12 cellular contexts compared by ENCODE assay signal in the genomic region with DNA sequence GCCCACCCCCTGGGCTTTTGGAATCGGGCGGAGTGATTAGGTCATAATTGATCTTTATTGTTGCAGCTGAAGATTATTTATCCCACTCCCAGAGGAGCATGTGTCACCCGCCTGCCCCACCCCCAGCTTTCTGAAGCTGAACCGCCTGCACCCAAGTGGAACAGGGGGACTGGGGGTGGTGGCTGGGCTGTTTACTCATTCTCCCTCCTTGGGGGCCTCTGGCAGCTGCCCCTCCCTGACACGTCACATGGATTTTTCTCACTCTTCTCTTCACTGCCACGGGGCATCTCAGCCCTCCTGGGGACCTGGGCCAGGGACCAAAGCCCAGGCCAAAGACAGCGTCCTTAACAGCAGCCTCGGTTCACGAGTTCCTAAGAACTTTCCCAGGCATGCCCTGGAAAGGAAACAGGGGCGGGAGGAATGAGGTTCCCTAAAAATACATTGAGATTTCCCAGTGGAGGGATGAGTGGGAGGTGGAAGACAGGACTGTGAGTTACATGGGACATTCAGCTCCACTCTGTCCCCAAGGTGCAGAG. TPM values are rescaled to one million over a fixed set of nuclear protein-coding genes. Genes with fewer than 3 reads are reported as not detected.
DNase-seq lines count a peak whose midpoint lies in the region; ATAC-seq and TF ChIP-seq lines count a peak whose summit lies in the region.
"Had no signal": no experiment of that assay in that cellular context is flagged by ENCODE, and none has a peak within 500 bp of the region (broad histone marks: within the 10 kb centered on the region; RNA-seq: fewer than 3 reads in every experiment).

No MANE protein-coding gene starts in this region.

- no peak overlapping the region for H3K4me3 Mint-ChIP-seq in progenitor cell of endocrine pancreas (ENCODE audit: low read depth)
- H3K4me3 Mint-ChIP-seq: central memory CD8-positive, alpha-beta T cell had no signal

- peak overlapping the region; percentile 8 for H3K27ac Mint-ChIP-seq in progenitor cell of endocrine pancreas
- H3K27ac Mint-ChIP-seq: IgD-negative memory B cell had no signal

- no peaks in the 10 kb centered on the region for H3K36me3 ChIP-seq in A673 (ENCODE audit: insufficient read depth, low read length, poor library complexity, severe bottlenecking)
- H3K36me3 ChIP-seq: spleen had no signal

- H3K27me3 Mint-ChIP-seq in progenitor cell of endocrine pancreas, result no peaks in the 10 kb centered on the region

- no peak for TF ChIP-seq CTCF in A673 (conservative IDR thresholded peaks at IDR 0.05; ENCODE audit: low read depth, low read length)
- no peak for TF ChIP-seq CTCF in progenitor cell of endocrine pancreas (IDR thresholded peaks at IDR 0.05; ENCODE audit: unreplicated experiment)

- peak; percentile 37 for DNase-seq in A673 (ENCODE audit: low spot score)
- peak; percentile 63 for DNase-seq in NCI-H69 (lab: John Stamatoyannopoulos, UW)
- DNase-seq in Right ventricle myocardium superior, result peak; percentile 46
- no peak for DNase-seq in progenitor cell of endocrine pancreas (ENCODE audit: low spot score, unreplicated experiment)
- DNase-seq in NCI-H1930 (lab: John Stamatoyannopoulos, UW), result no peak
- DNase-seq in activated T-cell treated with anti-CD3 and anti-CD28 coated beads for 4 hours, result no peak
- DNase-seq in Kasumi-1 (lab: John Stamatoyannopoulos, UW), result no peak
- DNase-seq in AG08396 (ENCODE audit: low spot score), result no peak
- DNase-seq: mesendoderm, spleen had no signal

- intact Hi-C loops in A673 (cut with micrococcal nuclease; ENCODE audit: unreplicated experiment) (no loop called here), Right ventricle myocardium superior (cut with DNase I) (no loop called here)

- no peak overlapping the region for H3K4me3 ChIP-seq in A673 (ENCODE audit: low read depth, low read length, poor library complexity, severe bottlenecking)
- H3K4me3 ChIP-seq: spleen had no signal

- peak; percentile 74 for ATAC-seq in Right ventricle myocardium superior (ENCODE audit: poor library complexity)

- peaks cover 8% of the 10 kb centered on the region for H3K4me1 Mint-ChIP-seq in progenitor cell of endocrine pancreas (ENCODE audit: low read depth)
- H3K4me1 Mint-ChIP-seq: central memory CD8-positive, alpha-beta T cell had no signal

- no peaks in the 10 kb centered on the region for H3K9me3 ChIP-seq in A673 (ENCODE audit: low read depth, low read length, poor library complexity, severe bottlenecking)
- H3K9me3 ChIP-seq: spleen had no signal

- no peaks in the 10 kb centered on the region for H3K27me3 ChIP-seq in A673 (replicated peaks; ENCODE audit: insufficient read depth, low read depth, low read length, poor library complexity)
- H3K27me3 ChIP-seq: spleen had no signal

- H3K36me3 Mint-ChIP-seq in progenitor cell of endocrine pancreas (ENCODE audit: insufficient read depth), result no peaks in the 10 kb centered on the region

- POLR2A ChIA-PET in A673 (lab: Charles Lee; ENCODE audit: low non-redundant PET), result no interaction called here

- H3K27ac ChIP-seq in A673 (ENCODE audit: low read depth, low read length, poor library complexity, severe bottlenecking), result no peak overlapping the region

- CTCF ChIA-PET in A673 (lab: Charles Lee), result no interaction called here

- peaks cover 9% of the 10 kb centered on the region for H3K4me1 ChIP-seq in A673 (ENCODE audit: insufficient read depth, low read length, poor library complexity, severe bottlenecking)

- no peaks in the 10 kb centered on the region for H3K9me3 Mint-ChIP-seq in progenitor cell of endocrine pancreas (ENCODE audit: low read depth)
- H3K9me3 Mint-ChIP-seq: central memory CD8-positive, alpha-beta T cell had no signal

- no TSS peak for BruUV-seq in A673 (replicated peaks; lab: Mats Ljungman, UMichigan)

RNA-seq across cellular contexts. Expression of gene SOX13, which starts 31.6 kb away (rescaled TPM):
- total RNA-seq in A673 (2021), result 9.4 and 11.5 TPM in 2 replicates
- total RNA-seq in Right ventricle myocardium superior, result 12.4 TPM
- 58.2 and 61.6 TPM in 2 replicates for total RNA-seq in progenitor cell of endocrine pancreas

Comparison
In these comparisons a context has a peak if more than half of its experiments do, and no peak if none do; other contexts are left out.
1. DNase-seq: peak in A673 (single experiment), NCI-H69 (single experiment) and Right ventricle myocardium superior (single experiment); none in progenitor cell of endocrine pancreas (single experiment), NCI-H1930 (0 of 2), activated T-cell treated with anti-CD3 and anti-CD28 coated beads for 4 hours (single experiment), Kasumi-1 (0 of 2) and AG08396 (single experiment).